In genomic region chr2:60991644-60992043, GRCh38 we compare ENCODE assay signal across 24 cellular contexts.
"Had no signal": no experiment of that assay in that cellular context is flagged by ENCODE, and none has a peak within 500 bp of the region (broad histone marks: within the 10 kb centered on the region; RNA-seq: fewer than 3 reads in every experiment).

No MANE protein-coding gene starts in this region.

- H3K27me3 ChIP-seq: heart left ventricle, neural progenitor cell, sigmoid colon, testis, uterus had no signal

- H3K4me3 ChIP-seq: coronary artery, heart left ventricle, neural progenitor cell, sigmoid colon, smooth muscle cell, testis, uterus had no signal

- H2AFZ ChIP-seq: neural progenitor cell had no signal

- FAIRE-seq: astrocyte, keratinocyte had no signal

- H3K9ac ChIP-seq: neural progenitor cell had no signal

- H3K4me1 ChIP-seq: neural progenitor cell, sigmoid colon, testis, uterus had no signal

- H3K27me3 Mint-ChIP-seq: activated T-helper 17 cell treated with anti-CD3 and anti-CD28 coated beads, Interleukin-2, amount 50 U/mL, for 72 hours; central memory CD8-positive, alpha-beta T cell; stimulated activated naive B cell treated with anti-CD40 and anti-IgM and Interleukin-4, amounts not matched to agents 10 μg/mL and 1 μg/mL and 100 μg/mL, for 72 hours had no signal

- H3K4me3 Mint-ChIP-seq: central memory CD8-positive, alpha-beta T cell; endodermal cell; neural progenitor cell; stimulated activated naive B cell treated with anti-CD40 and anti-IgM and Interleukin-4, amounts not matched to agents 10 μg/mL and 1 μg/mL and 100 μg/mL, for 72 hours; T-helper 2 cell treated with Interferon-gamma antibody and Interleukin-4, amounts not matched to agents 5 μg/mL and 100 μg/mL, for 36 hours had no signal

- H3K9me3 Mint-ChIP-seq: activated naive CD4-positive, alpha-beta T cell treated with anti-CD3 and anti-CD28 coated beads, Interleukin-2, amount 50 U/mL, for 72 hours; activated T-helper 17 cell treated with anti-CD3 and anti-CD28 coated beads, Interleukin-2, amount 50 U/mL, for 72 hours; central memory CD8-positive, alpha-beta T cell had no signal

- ATAC-seq: activated naive CD4-positive, alpha-beta T cell treated with anti-CD3 and anti-CD28 coated beads, Interleukin-2, amount 50 U/mL, for 72 hours; activated T-helper 17 cell treated with anti-CD3 and anti-CD28 coated beads, Interleukin-2, amount 50 U/mL, for 72 hours; heart left ventricle; left colon; stimulated activated naive B cell treated with anti-CD40 and anti-IgM and Interleukin-4, amounts not matched to agents 10 μg/mL and 1 μg/mL and 100 μg/mL, for 72 hours had no signal

- DNase-seq: activated CD4-positive, alpha-beta T cell treated with anti-CD3 and anti-CD28 coated beads for 1 hour; activated T-cell treated with anti-CD3 and anti-CD28 coated beads, Interleukin-2, amount 50 U/mL, for 1 hour; endodermal cell; heart left ventricle; left colon; mesenchymal stem cell; posterior cingulate gyrus; sigmoid colon; stimulated activated CD4-positive, alpha-beta T cell treated with anti-CD3 and anti-CD28 coated beads, Interleukin-15, amount 100 ng/mL, for 24 hours; stimulated activated naive B cell treated with anti-CD40 and anti-IgM and Interleukin-4, amounts not matched to agents 10 μg/mL and 1 μg/mL and 100 μg/mL, for 72 hours; testis; trophoblast cell; uterus had no signal

- H3K4me2 ChIP-seq: neural progenitor cell, smooth muscle cell had no signal

- H3K4me1 Mint-ChIP-seq: endodermal cell, neural progenitor cell had no signal

- H3K27ac ChIP-seq: coronary artery, epithelial cell of prostate, neural progenitor cell, sigmoid colon, testis, uterus, VCaP had no signal

- H3K27ac Mint-ChIP-seq: activated naive CD4-positive, alpha-beta T cell treated with anti-CD3 and anti-CD28 coated beads, Interleukin-2, amount 50 U/mL, for 72 hours; activated T-helper 17 cell treated with anti-CD3 and anti-CD28 coated beads, Interleukin-2, amount 50 U/mL, for 72 hours; endodermal cell; neural progenitor cell; T-helper 2 cell treated with Interferon-gamma antibody and Interleukin-4, amounts not matched to agents 5 μg/mL and 100 μg/mL, for 36 hours had no signal
